Comparison of ENCODE assay signal across 9 cellular contexts in genomic region chr3:58526124-58526957, GRCh38. TPM values are rescaled to one million over a fixed set of nuclear protein-coding genes. Genes with fewer than 3 reads are reported as not detected.
DNase-seq lines count a peak whose midpoint lies in the region; ATAC-seq, FAIRE-seq and TF ChIP-seq lines count a peak whose summit lies in the region.
"Had no signal": no experiment of that assay in that cellular context is flagged by ENCODE, and none has a peak within 500 bp of the region (broad histone marks: within the 10 kb centered on the region; RNA-seq: fewer than 3 reads in every experiment).

No MANE protein-coding gene starts in this region.

- no peak overlapping the region for H2AFZ ChIP-seq in K562 (ENCODE audit: low read depth, low read length)

- in situ Hi-C loops in Caki2 (cut with HindIII; ENCODE audit: low pct_unique_long_range_greater_than_20kb, low sequenced_read_pairs) (no loop called here), K562 (cut with MboI) (no loop called here), GM13977 (cut with MboI; ENCODE audit: low pct_unique_long_range_greater_than_20kb, low sequenced_read_pairs, unreplicated experiment) (no loop called here)

- peaks cover 1% of the 10 kb centered on the region for H3K36me3 Mint-ChIP-seq in progenitor cell of endocrine pancreas (ENCODE audit: insufficient read depth)

- H3K79me2 ChIP-seq in K562 (ENCODE audit: control insufficient read depth, insufficient read depth, low read length): no peaks in the 10 kb centered on the region

- H3K9me3 ChIP-seq in K562 (replicated peaks; ENCODE audit: control insufficient read depth, insufficient read depth, low read depth, low read length) (no peaks in the 10 kb centered on the region), right lobe of liver (no peaks in the 10 kb centered on the region)

- H3K36me3 ChIP-seq in K562 (ENCODE audit: control insufficient read depth, insufficient read depth, low read length): no peaks in the 10 kb centered on the region
- peaks cover 0 to 74% (median 29%) of the 10 kb centered on the region in 4 donors for H3K36me3 ChIP-seq in right lobe of liver

- intact Hi-C loops in K562 (cut with micrococcal nuclease) (no loop called here), right lobe of liver (cut with DNase I) (loop anchor here in 1 of 2 donors (5.0 kb wide), 1 partner anchor 34 kb away; the partner anchor contains the start of gene KCTD6)

- TF ChIP-seq CTCF in K562 (IDR thresholded peaks at IDR 0.05 in 2 of 3, conservative IDR thresholded peaks at IDR 0.05 in 1 of 3; ENCODE audit: insufficient read depth in 2 of 3, low read depth in 1 of 3, low read length in 3 of 3) (no peak), right lobe of liver (IDR thresholded peaks at IDR 0.05) (no peak), GM13977 (IDR thresholded peaks at IDR 0.05; ENCODE audit: extremely low read depth, insufficient read depth, missing control alignments) (no peak), progenitor cell of endocrine pancreas (IDR thresholded peaks at IDR 0.05; ENCODE audit: unreplicated experiment) (no peak)

- H3K4me1 ChIP-seq in K562 (replicated peaks in 1 of 2; ENCODE audit: control insufficient read depth in 2 of 2, insufficient read depth in 2 of 2, low read length in 2 of 2) (peaks cover 12 to 14% of the 10 kb centered on the region in 2 experiments; a peak in 4 of 5 replicates), right lobe of liver (peaks cover 0 to 96% (median 51%) of the 10 kb centered on the region in 4 donors)

- no peak overlapping the region for H3K4me3 Mint-ChIP-seq in progenitor cell of endocrine pancreas (ENCODE audit: low read depth)

- H3K4me3 ChIP-seq in K562: no peak overlapping the region
- H3K4me3 ChIP-seq in right lobe of liver: no peak overlapping the region

- TF ChIP-seq POLR2A in K562 (conservative IDR thresholded peaks at IDR 0.05) (no peak), right lobe of liver (IDR thresholded peaks at IDR 0.05) (peak; percentile 49)

- H3K4me2 ChIP-seq in K562 (ENCODE audit: insufficient read depth, low read length): no peak overlapping the region

- TF ChIP-seq EP300 in K562 (IDR thresholded peaks at IDR 0.05; ENCODE audit: low read length): no peak

- H3K9me3 Mint-ChIP-seq in progenitor cell of endocrine pancreas (ENCODE audit: low read depth): no peaks in the 10 kb centered on the region

- no peak overlapping the region for H3K27ac Mint-ChIP-seq in progenitor cell of endocrine pancreas

- no TSS peak for BruUV-seq in K562 (replicated peaks; lab: Mats Ljungman, UMichigan)

- POLR2A ChIA-PET in K562 (lab: Yijun Ruan, JAX) (no interaction called here), HEK293T (lab: Yijun Ruan, JAX) (no interaction called here)

- no peak overlapping the region for H3K27ac ChIP-seq in K562 (ENCODE audit: extremely low read depth, low read depth, low read length)
- peak overlapping the region in 2 of 3 donors; percentile 30 to 95 for H3K27ac ChIP-seq in right lobe of liver

- DNase-seq in Caki2 (ENCODE audit: low read depth): peak; percentile 37
- peak; percentile 89 for DNase-seq in M059J (ENCODE audit: low read depth)
- no peak for DNase-seq in K562 (ENCODE audit: extremely low read depth in 1 of 4, low spot score in 3 of 4)
- DNase-seq in right lobe of liver: no peak
- no peak for DNase-seq in GM13977 (ENCODE audit: low spot score)
- DNase-seq in progenitor cell of endocrine pancreas (ENCODE audit: low spot score, unreplicated experiment): no peak
- DNase-seq in HEK293T (ENCODE audit: extremely low spot score): no peak

- TF ChIP-seq RAD21 in K562 (CRISPR knock-in tag; conservative IDR thresholded peaks at IDR 0.05 in 1 of 2, IDR thresholded peaks at IDR 0.05 in 1 of 2): no peak

- ATAC-seq in K562: no peak
- ATAC-seq in right lobe of liver: peak in 3 of 4 donors; percentile 7 to 56 (median 45)
- no peak for ATAC-seq in HG03108 (IDR thresholded peaks at IDR 0.05; ENCODE audit: unreplicated experiment)

- WGBS in K562 (ENCODE audit: insufficient coverage, low coverage, missing lambda C conversion rate): 22% methylated on average over 11 of the region's 12 CpGs
- WGBS in right lobe of liver (ENCODE audit: insufficient coverage, low coverage, low lambda C conversion rate, missing lambda C conversion rate): 77% methylated on average over 3 of the region's 12 CpGs

- H3K9me1 ChIP-seq in K562 (ENCODE audit: control insufficient read depth, insufficient read depth, low read length): no peaks in the 10 kb centered on the region

- no peak overlapping the region for H3K9ac ChIP-seq in K562 (ENCODE audit: insufficient read depth in 1 of 2, low read depth in 2 of 2, low read length in 2 of 2)

- peaks cover 6% of the 10 kb centered on the region for H3K27me3 Mint-ChIP-seq in progenitor cell of endocrine pancreas

- no peaks in the 10 kb centered on the region for H4K20me1 ChIP-seq in K562 (replicated peaks; ENCODE audit: control insufficient read depth, insufficient read depth, low read length)

- CTCF ChIA-PET in K562 (lab: Yijun Ruan, JAX; ENCODE audit: low intra/inter-chr PET ratio) (no interaction called here), HEK293T (lab: Yijun Ruan, JAX) (interaction anchor here (0.7 to 1.0 kb wide), 3 partner anchors 33 to 63 kb away, joined by 3 read pairs; partner anchors contain the start of gene KCTD6)

- no peak for FAIRE-seq in K562 (lab: Jason Lieb, UNC)

- H3K4me1 Mint-ChIP-seq in progenitor cell of endocrine pancreas (ENCODE audit: low read depth): peaks cover 14% of the 10 kb centered on the region

- 0 out of 5 replicates have a peak, but pooled peaks cover 0 to 5% of the 10 kb centered on the region in 2 experiments for H3K27me3 ChIP-seq in K562 (ENCODE audit: control insufficient read depth in 2 of 2, insufficient read depth in 2 of 2, low read length in 2 of 2)
- H3K27me3 ChIP-seq in right lobe of liver: no peaks in the 10 kb centered on the region

RNA-seq across cellular contexts. Expression of gene ACOX2, which starts 10.6 kb away (rescaled TPM):
- 2.0 TPM in 1 of 2 replicates, not detected in the other for total RNA-seq in Caki2 (2014; rRNA removed; shearing (Covaris generic); ENCODE audit: low replicate concordance)
- 2.8 and 18.5 TPM in 2 replicates for total RNA-seq in M059J (2014; rRNA removed; shearing (Covaris generic))
- total RNA-seq in K562 (2011; cell fraction: chromatin; rRNA removed; ENCODE audit: low replicate concordance): not detected in 2 replicates
- total RNA-seq in K562 (2011; cell fraction: nucleolus; rRNA removed): not detected in 2 replicates
- total RNA-seq in K562 (2011; cell fraction: nucleoplasm; rRNA removed): not detected in 2 replicates
- not detected in 2 replicates for total RNA-seq in K562 (2014; rRNA removed)
- not detected in 2 replicates for total RNA-seq in K562 (2014; rRNA removed; fragmentation: Illumina TruSeq; extraction: Trizol)
- not detected in 2 replicates for total RNA-seq in K562 (2015; rRNA removed; fragmentation: Illumina TruSeq; extraction: Trizol)
- not detected in 2 replicates for total RNA-seq in K562 (2021)
- not detected in 2 replicates for polyA plus RNA-seq in K562 (2011; rRNA removed)
- not detected in 2 replicates for polyA plus RNA-seq in K562 (2011; cell fraction: cytosol; rRNA removed)
- not detected in 2 replicates for polyA plus RNA-seq in K562 (2011; cell fraction: nucleus; rRNA removed)
- polyA plus RNA-seq in K562 (2012): 0.25 TPM in 1 of 2 replicates, not detected in the other
- not detected in 2 replicates for polyA plus RNA-seq in K562 (2014; fragmentation: Illumina TruSeq; extraction: Trizol)
- polyA plus RNA-seq in K562 (2014; fragmentation: Nextera tagmentation; extraction: Ambion mirVana): under 1 TPM in 1 of 2 experiments, not detected in 1; 0.15 TPM
- not detected in 2 replicates for polyA plus RNA-seq in K562 (2014; rRNA removed)
- polyA minus RNA-seq in K562 (2011; rRNA and poly(A)+ RNA removed): 0.63 TPM in 1 of 2 replicates, not detected in the other
- polyA minus RNA-seq in K562 (2011; cell fraction: cytosol; rRNA and poly(A)+ RNA removed): not detected in 2 replicates
- not detected in 2 replicates for polyA minus RNA-seq in K562 (2011; cell fraction: nucleus; rRNA and poly(A)+ RNA removed)
- 100 to 1,000 TPM in 3 of 6 experiments, 10 to 100 TPM in 3; 67.8 to 269 (median 149) TPM for total RNA-seq in right lobe of liver
- 11.7 and 12.8 TPM in 2 replicates for total RNA-seq in progenitor cell of endocrine pancreas
- total RNA-seq: activated CD8-positive, alpha-beta memory T cell treated with anti-CD3 and anti-CD28 coated beads for 36 hours had no signal

RNA-seq across cellular contexts. Expression of gene KCTD6, which starts 34.4 kb away (rescaled TPM):
- total RNA-seq in Caki2 (2014; rRNA removed; shearing (Covaris generic); ENCODE audit: low replicate concordance): 2.7 and 3.5 TPM in 2 replicates
- total RNA-seq in M059J (2014; rRNA removed; shearing (Covaris generic)): 5.7 and 11.6 TPM in 2 replicates
- 7.6 and 24.0 TPM in 2 replicates for total RNA-seq in K562 (2011; cell fraction: chromatin; rRNA removed; ENCODE audit: low replicate concordance)
- total RNA-seq in K562 (2011; cell fraction: nucleolus; rRNA removed): 3.5 and 5.3 TPM in 2 replicates
- 7.4 and 11.0 TPM in 2 replicates for total RNA-seq in K562 (2011; cell fraction: nucleoplasm; rRNA removed)
- 2.1 and 4.4 TPM in 2 replicates for total RNA-seq in K562 (2014; rRNA removed)
- total RNA-seq in K562 (2014; rRNA removed; fragmentation: Illumina TruSeq; extraction: Trizol): 3.7 and 5.1 TPM in 2 replicates
- 5.2 and 5.3 TPM in 2 replicates for total RNA-seq in K562 (2015; rRNA removed; fragmentation: Illumina TruSeq; extraction: Trizol)
- total RNA-seq in K562 (2021): 3.0 and 3.5 TPM in 2 replicates
- polyA plus RNA-seq in K562 (2011; rRNA removed): 5.0 and 5.1 TPM in 2 replicates
- polyA plus RNA-seq in K562 (2011; cell fraction: cytosol; rRNA removed): 2.4 and 3.2 TPM in 2 replicates
- polyA plus RNA-seq in K562 (2011; cell fraction: nucleus; rRNA removed): 2.8 and 3.6 TPM in 2 replicates
- polyA plus RNA-seq in K562 (2012): 2.8 and 3.2 TPM in 2 replicates
- polyA plus RNA-seq in K562 (2014; fragmentation: Illumina TruSeq; extraction: Trizol): 4.2 and 5.9 TPM in 2 replicates
- polyA plus RNA-seq in K562 (2014; fragmentation: Nextera tagmentation; extraction: Ambion mirVana): 1 to 10 TPM; 4.0 to 4.5 TPM
- polyA plus RNA-seq in K562 (2014; rRNA removed): 3.9 and 5.3 TPM in 2 replicates
- polyA minus RNA-seq in K562 (2011; rRNA and poly(A)+ RNA removed): 4.3 and 5.2 TPM in 2 replicates
- 2.5 TPM in 1 of 2 replicates, not detected in the other for polyA minus RNA-seq in K562 (2011; cell fraction: cytosol; rRNA and poly(A)+ RNA removed)
- 4.7 and 8.1 TPM in 2 replicates for polyA minus RNA-seq in K562 (2011; cell fraction: nucleus; rRNA and poly(A)+ RNA removed)
- total RNA-seq in right lobe of liver: 1 to 10 TPM; 4.3 to 9.6 (median 8.0) TPM
- total RNA-seq in progenitor cell of endocrine pancreas: 14.8 TPM in 2 replicates

RNA-seq across cellular contexts. Expression of gene FAM107A, which starts 50.9 kb away (rescaled TPM):
- not detected in 2 replicates for total RNA-seq in Caki2 (2014; rRNA removed; shearing (Covaris generic); ENCODE audit: low replicate concordance)
- 0.12 and 0.42 TPM in 2 replicates for total RNA-seq in M059J (2014; rRNA removed; shearing (Covaris generic))
- total RNA-seq in K562 (2011; cell fraction: chromatin; rRNA removed; ENCODE audit: low replicate concordance): not detected in 2 replicates
- total RNA-seq in K562 (2011; cell fraction: nucleolus; rRNA removed): not detected in 2 replicates
- total RNA-seq in K562 (2011; cell fraction: nucleoplasm; rRNA removed): not detected in 2 replicates
- not detected in 2 replicates for total RNA-seq in K562 (2014; rRNA removed)
- total RNA-seq in K562 (2014; rRNA removed; fragmentation: Illumina TruSeq; extraction: Trizol): not detected in 2 replicates
- total RNA-seq in K562 (2015; rRNA removed; fragmentation: Illumina TruSeq; extraction: Trizol): not detected in 2 replicates
- total RNA-seq in K562 (2021): 0.07 TPM in 1 of 2 replicates, not detected in the other
- not detected in 2 replicates for polyA plus RNA-seq in K562 (2011; rRNA removed)
- not detected in 2 replicates for polyA plus RNA-seq in K562 (2011; cell fraction: cytosol; rRNA removed)
- not detected in 2 replicates for polyA plus RNA-seq in K562 (2011; cell fraction: nucleus; rRNA removed)
- not detected in 2 replicates for polyA plus RNA-seq in K562 (2012)
- polyA plus RNA-seq in K562 (2014; fragmentation: Illumina TruSeq; extraction: Trizol): not detected in 2 replicates
- not detected for polyA plus RNA-seq in K562 (2014; fragmentation: Nextera tagmentation; extraction: Ambion mirVana)
- not detected in 2 replicates for polyA plus RNA-seq in K562 (2014; rRNA removed)
- not detected in 2 replicates for polyA minus RNA-seq in K562 (2011; rRNA and poly(A)+ RNA removed)
- not detected in 2 replicates for polyA minus RNA-seq in K562 (2011; cell fraction: cytosol; rRNA and poly(A)+ RNA removed)
- polyA minus RNA-seq in K562 (2011; cell fraction: nucleus; rRNA and poly(A)+ RNA removed): not detected in 2 replicates
- total RNA-seq in right lobe of liver: 1 to 10 TPM in 3 of 6 experiments, under 1 TPM in 3; 0.33 to 3.6 (median 1.6) TPM
- 0.09 TPM in 1 of 2 replicates, not detected in the other for total RNA-seq in progenitor cell of endocrine pancreas
- total RNA-seq: activated CD8-positive, alpha-beta memory T cell treated with anti-CD3 and anti-CD28 coated beads for 36 hours had no signal

Comparison
In these comparisons a context has a peak if more than half of its experiments do, and no peak if none do; other contexts are left out.
1. DNase-seq: peak in Caki2 (single experiment) and M059J (single experiment); none in K562 (0 of 4), right lobe of liver (0 of 3), GM13977 (single experiment), progenitor cell of endocrine pancreas (single experiment) and HEK293T (single experiment).
2. ATAC-seq: peak in right lobe of liver (3 of 4); none in K562 (single experiment) and HG03108 (single experiment).